ENCODE assay signal across 19 cellular contexts in genomic region chrX:103442536-103442901, GRCh38.
A peak's percentile ranks its signal among the peaks of the same experiment; 100 is the strongest.
DNase-seq lines count a peak whose midpoint lies in the region; ATAC-seq and TF ChIP-seq lines count a peak whose summit lies in the region.
"Had no signal": no experiment of that assay in that cellular context is flagged by ENCODE, and none has a peak within 500 bp of the region (broad histone marks: within the 10 kb centered on the region; RNA-seq: fewer than 3 reads in every experiment).

No MANE protein-coding gene starts in this region.

- H3K4me2 ChIP-seq in skeletal muscle satellite cell (ENCODE audit: low read length) = peak overlapping the region; percentile 27

- POLR2A ChIA-PET in MCF 10A (lab: Yijun Ruan, JAX) = interaction anchor here (0.6 to 3.5 kb wide), 16 partner anchors 12 to 261 kb away, joined by 3 to 26 read pairs (median 5); partner anchors contain the start of gene TCEAL9

- intact Hi-C loops in MCF 10A (cut with micrococcal nuclease) = loop anchor here (1.0 to 5.0 kb wide), 2 partner anchors 11 to 45 kb away; no protein-coding TSS in a partner anchor
- intact Hi-C loops in activated naive CD4-positive, alpha-beta T cell treated with anti-CD3 and anti-CD28 coated beads for 36 hours (cut with micrococcal nuclease) = no loop called here

- peaks cover 24% of the 10 kb centered on the region for H3K4me1 ChIP-seq in skeletal muscle satellite cell (ENCODE audit: control insufficient read depth, insufficient read depth, low read length)
- H3K4me1 ChIP-seq: heart right ventricle had no signal

- H3K9me3 ChIP-seq in skeletal muscle satellite cell (replicated peaks; ENCODE audit: low read length) = no peaks in the 10 kb centered on the region
- H3K9me3 ChIP-seq: heart right ventricle had no signal

- no peak overlapping the region for H3K4me3 ChIP-seq in skeletal muscle satellite cell (ENCODE audit: low read length)
- H3K4me3 ChIP-seq: heart right ventricle had no signal

- H3K27ac Mint-ChIP-seq in MCF 10A (ENCODE audit: low read depth, unreplicated experiment) = peak overlapping the region; percentile 49
- no peak overlapping the region for H3K27ac Mint-ChIP-seq in activated naive CD4-positive, alpha-beta T cell treated with anti-CD3 and anti-CD28 coated beads for 36 hours
- H3K27ac Mint-ChIP-seq: activated CD4-positive, alpha-beta memory T cell treated with anti-CD3 and anti-CD28 coated beads, Interleukin-2, amount 10 ng/mL, durations not matched to agents 7 days and 5 days; activated naive CD8-positive, alpha-beta T cell treated with anti-CD3 and anti-CD28 coated beads, Interleukin-2, amount 10 ng/mL, durations not matched to agents 7 days and 5 days; activated T-cell treated with anti-CD3 and anti-CD28 coated beads, Interleukin-2, amount 50 U/mL, for 24 hours; T-helper 17 cell had no signal

- no peaks in the 10 kb centered on the region for H3K27me3 Mint-ChIP-seq in MCF 10A (ENCODE audit: insufficient read depth, unreplicated experiment)
- no peaks in the 10 kb centered on the region for H3K27me3 Mint-ChIP-seq in activated naive CD4-positive, alpha-beta T cell treated with anti-CD3 and anti-CD28 coated beads for 36 hours (ENCODE audit: low read depth)
- H3K27me3 Mint-ChIP-seq: activated CD4-positive, alpha-beta memory T cell treated with anti-CD3 and anti-CD28 coated beads, Interleukin-2, amount 10 ng/mL, durations not matched to agents 7 days and 5 days; activated naive CD8-positive, alpha-beta T cell treated with anti-CD3 and anti-CD28 coated beads, Interleukin-2, amount 10 ng/mL, durations not matched to agents 7 days and 5 days; T-helper 17 cell had no signal

- peaks cover 14% of the 10 kb centered on the region for H3K27me3 ChIP-seq in skeletal muscle satellite cell (ENCODE audit: control insufficient read depth, insufficient read depth, low read length)
- H3K27me3 ChIP-seq: heart right ventricle had no signal

- H3K9me3 Mint-ChIP-seq in MCF 10A (ENCODE audit: unreplicated experiment) = no peaks in the 10 kb centered on the region
- no peaks in the 10 kb centered on the region for H3K9me3 Mint-ChIP-seq in activated naive CD4-positive, alpha-beta T cell treated with anti-CD3 and anti-CD28 coated beads for 36 hours
- H3K9me3 Mint-ChIP-seq: activated CD4-positive, alpha-beta memory T cell treated with anti-CD3 and anti-CD28 coated beads, Interleukin-2, amount 10 ng/mL, durations not matched to agents 7 days and 5 days; activated naive CD8-positive, alpha-beta T cell treated with anti-CD3 and anti-CD28 coated beads, Interleukin-2, amount 10 ng/mL, durations not matched to agents 7 days and 5 days; activated T-cell treated with anti-CD3 and anti-CD28 coated beads, Interleukin-2, amount 50 U/mL, for 24 hours had no signal

- no peaks in the 10 kb centered on the region for H3K36me3 ChIP-seq in skeletal muscle satellite cell (ENCODE audit: insufficient read depth, low read length)
- H3K36me3 ChIP-seq: heart right ventricle had no signal

- no peak for TF ChIP-seq CTCF in MCF 10A (IDR thresholded peaks at IDR 0.05; ENCODE audit: unreplicated experiment)

- CTCF ChIA-PET in MCF 10A (lab: Yijun Ruan, JAX) = interaction anchor here (1.0 to 1.6 kb wide), 2 partner anchors 21 to 99 kb away, joined by 4 read pairs; no protein-coding TSS in a partner anchor
- CTCF ChIA-PET in activated naive CD4-positive, alpha-beta T cell treated with anti-CD3 and anti-CD28 coated beads for 36 hours (lab: Charles Lee) = no interaction called here

- ATAC-seq in HG02840 (IDR thresholded peaks at IDR 0.05; ENCODE audit: low FRiP score, unreplicated experiment) = no peak
- ATAC-seq: heart right ventricle, T-helper 17 cell had no signal

- H3K4me3 Mint-ChIP-seq in MCF 10A (ENCODE audit: unreplicated experiment) = peak overlapping the region; percentile 5
- no peak overlapping the region for H3K4me3 Mint-ChIP-seq in activated naive CD4-positive, alpha-beta T cell treated with anti-CD3 and anti-CD28 coated beads for 36 hours
- H3K4me3 Mint-ChIP-seq: activated CD4-positive, alpha-beta memory T cell treated with anti-CD3 and anti-CD28 coated beads, Interleukin-2, amount 10 ng/mL, durations not matched to agents 7 days and 5 days; activated naive CD8-positive, alpha-beta T cell treated with anti-CD3 and anti-CD28 coated beads, Interleukin-2, amount 10 ng/mL, durations not matched to agents 7 days and 5 days; activated T-cell treated with anti-CD3 and anti-CD28 coated beads, Interleukin-2, amount 50 U/mL, for 24 hours; neural crest cell; T-helper 17 cell had no signal

- peaks cover 16% of the 10 kb centered on the region for H3K4me1 Mint-ChIP-seq in MCF 10A (ENCODE audit: insufficient read depth, unreplicated experiment)
- no peaks in the 10 kb centered on the region for H3K4me1 Mint-ChIP-seq in activated naive CD4-positive, alpha-beta T cell treated with anti-CD3 and anti-CD28 coated beads for 36 hours (ENCODE audit: low read depth)
- H3K4me1 Mint-ChIP-seq: activated CD4-positive, alpha-beta memory T cell treated with anti-CD3 and anti-CD28 coated beads, Interleukin-2, amount 10 ng/mL, durations not matched to agents 7 days and 5 days; activated naive CD8-positive, alpha-beta T cell treated with anti-CD3 and anti-CD28 coated beads, Interleukin-2, amount 10 ng/mL, durations not matched to agents 7 days and 5 days; T-helper 17 cell had no signal

- H3K36me3 Mint-ChIP-seq in MCF 10A (ENCODE audit: insufficient read depth, unreplicated experiment) = no peaks in the 10 kb centered on the region
- H3K36me3 Mint-ChIP-seq in activated naive CD4-positive, alpha-beta T cell treated with anti-CD3 and anti-CD28 coated beads for 36 hours (ENCODE audit: low read depth) = no peaks in the 10 kb centered on the region
- H3K36me3 Mint-ChIP-seq: activated naive CD8-positive, alpha-beta T cell treated with anti-CD3 and anti-CD28 coated beads, Interleukin-2, amount 10 ng/mL, durations not matched to agents 7 days and 5 days had no signal

- TSS peak; percentile 76 for BruUV-seq in MCF 10A (replicated peaks; lab: Mats Ljungman, UMichigan)

- peak; percentile 73 for DNase-seq in HCEC 1CT
- peak; percentile 79 for DNase-seq in MCF 10A (ENCODE audit: unreplicated experiment)
- DNase-seq in fibroblast of peridontal ligament (ENCODE audit: extremely low read depth) = peak; percentile 86
- DNase-seq in activated naive CD4-positive, alpha-beta T cell treated with anti-CD3 and anti-CD28 coated beads, Interleukin-2, amount 50 U/mL, for 16 hours = no peak
- no peak for DNase-seq in activated naive CD4-positive, alpha-beta T cell treated with anti-CD3 and anti-CD28 coated beads for 36 hours
- DNase-seq in Ammon's horn (ENCODE audit: low spot score) = no peak
- DNase-seq: activated CD4-positive, alpha-beta memory T cell treated with anti-CD3 and anti-CD28 coated beads, Interleukin-2, amount 10 ng/mL, durations not matched to agents 7 days and 5 days; activated naive CD8-positive, alpha-beta T cell treated with anti-CD3 and anti-CD28 coated beads, Interleukin-2, amount 10 ng/mL, durations not matched to agents 7 days and 5 days; activated T-cell treated with anti-CD3 and anti-CD28 coated beads, Interleukin-2, amount 50 U/mL, for 24 hours; Calu3; GDM1; heart right ventricle; NCI-H2107; retina; SIG-M5; T-helper 17 cell had no signal

- H3K9ac ChIP-seq in skeletal muscle satellite cell (ENCODE audit: low read depth, low read length) = no peak overlapping the region

Comparison
In these comparisons a context has a peak if more than half of its experiments do, and no peak if none do; other contexts are left out.
1. DNase-seq: peak in HCEC 1CT (single experiment), MCF 10A (single experiment) and fibroblast of peridontal ligament (single experiment); none in activated naive CD4-positive, alpha-beta T cell treated with anti-CD3 and anti-CD28 coated beads, Interleukin-2, amount 50 U/mL, for 16 hours (single experiment), activated naive CD4-positive, alpha-beta T cell treated with anti-CD3 and anti-CD28 coated beads for 36 hours (single experiment) and Ammon's horn (single experiment).